Comparison of ENCODE assay signal across 11 cellular contexts in the genomic region with DNA sequence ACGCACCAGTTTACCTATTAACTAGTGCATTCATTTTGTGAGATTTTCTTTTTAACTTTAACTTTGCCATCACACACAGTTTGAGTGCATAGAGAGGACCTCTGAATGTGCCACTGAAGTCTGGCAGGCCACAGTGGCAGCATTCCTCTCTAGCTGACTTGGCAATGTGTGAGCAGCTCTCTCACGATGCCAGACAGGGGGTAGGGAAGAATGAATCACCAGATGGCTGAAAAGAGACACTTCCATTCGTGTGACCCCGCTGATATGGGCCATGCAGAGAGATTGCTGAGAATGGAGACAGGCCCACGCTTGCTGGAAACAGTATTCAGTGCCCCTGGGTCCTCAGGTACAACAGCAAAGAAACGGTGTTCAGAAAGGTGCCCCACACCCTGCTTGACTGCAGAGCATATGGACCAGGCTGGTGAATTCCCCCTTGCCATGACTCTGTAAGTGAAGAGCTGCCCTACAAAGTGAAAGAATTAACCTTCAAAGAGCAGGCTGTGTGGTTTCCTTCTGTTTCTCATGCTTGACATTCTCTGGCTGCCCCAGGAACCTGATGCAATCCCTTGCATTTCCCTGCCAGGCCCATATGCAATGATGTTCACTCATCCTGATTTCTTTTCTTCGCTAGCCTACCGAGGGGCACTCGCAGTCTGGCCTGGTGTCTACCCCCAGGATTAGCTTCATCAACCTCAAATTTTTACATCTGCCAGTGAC.
A peak's percentile ranks its signal among the peaks of the same experiment; 100 is the strongest.
DNase-seq lines count a peak whose midpoint lies in the region; ATAC-seq, FAIRE-seq and TF ChIP-seq lines count a peak whose summit lies in the region.
"Had no signal": no experiment of that assay in that cellular context is flagged by ENCODE, and none has a peak within 500 bp of the region (broad histone marks: within the 10 kb centered on the region; RNA-seq: fewer than 3 reads in every experiment).

No MANE protein-coding gene starts in this region.

- TF ChIP-seq CTCF in brain (conservative IDR thresholded peaks at IDR 0.05), result no peak

- in situ Hi-C loops in HAP-1 (cut with MboI; ENCODE audit: low sequenced_read_pairs), result no loop called here

- peak overlapping the region; percentile 40 to 77 (median 60) for H3K27ac Mint-ChIP-seq in brain
- H3K27ac Mint-ChIP-seq: IgD-negative memory B cell had no signal

- no peak overlapping the region for H3K4me3 Mint-ChIP-seq in brain
- H3K4me3 Mint-ChIP-seq: IgD-negative memory B cell had no signal

- no peaks in the 10 kb centered on the region for H3K4me1 Mint-ChIP-seq in brain
- H3K4me1 Mint-ChIP-seq: IgD-negative memory B cell had no signal

- peak; percentile 96 to 97 for ATAC-seq in right cardiac atrium

- no peak for TF ChIP-seq POLR2A in GM12891 (IDR thresholded peaks at IDR 0.05; ENCODE audit: low read depth, low read length)

- no peaks in the 10 kb centered on the region for H3K27me3 Mint-ChIP-seq in brain

- H3K4me1 ChIP-seq in ACC112 (ENCODE audit: control insufficient read depth, insufficient read depth, low read length, unreplicated experiment), result peaks cover 8% of the 10 kb centered on the region
- H3K4me1 ChIP-seq in right cardiac atrium (ENCODE audit: control insufficient read depth, insufficient read depth, low read length), result no peaks in the 10 kb centered on the region
- H3K4me1 ChIP-seq in HAP-1, result no peaks in the 10 kb centered on the region

- no peak for FAIRE-seq in GM12891 (lab: Jason Lieb, UNC)

- H3K4me3 ChIP-seq in ACC112 (ENCODE audit: low read depth, low read length), result no peak overlapping the region
- no peak overlapping the region for H3K4me3 ChIP-seq in right cardiac atrium (ENCODE audit: low read length)
- no peak overlapping the region for H3K4me3 ChIP-seq in HAP-1
- H3K4me3 ChIP-seq: BLaER1, ovary had no signal

- no peaks in the 10 kb centered on the region for H3K9me3 ChIP-seq in right cardiac atrium (ENCODE audit: control insufficient read depth, low read length)
- H3K9me3 ChIP-seq in HAP-1, result no peaks in the 10 kb centered on the region; the same call in 1 of the 2 replicates
- H3K9me3 ChIP-seq: BLaER1, ovary had no signal

- peaks cover 3% of the 10 kb centered on the region; the same call in 1 of the 2 replicates for H3K36me3 ChIP-seq in ACC112 (ENCODE audit: insufficient read depth, low read length)
- no peaks in the 10 kb centered on the region for H3K36me3 ChIP-seq in HAP-1 (replicated peaks)
- H3K36me3 ChIP-seq: BLaER1, ovary had no signal

- H3K9me3 Mint-ChIP-seq in brain, result peaks cover 11 to 33% (median 18%) of the 10 kb centered on the region in 5 experiments

- 0 out of 2 replicates have a peak, but pooled peaks cover 4% of the 10 kb centered on the region for H3K27me3 ChIP-seq in ACC112 (ENCODE audit: insufficient read depth, low read length)
- H3K27me3 ChIP-seq in right cardiac atrium (ENCODE audit: control insufficient read depth, insufficient read depth), result no peaks in the 10 kb centered on the region
- H3K27me3 ChIP-seq in HAP-1 (ENCODE audit: low read depth), result no peaks in the 10 kb centered on the region
- H3K27me3 ChIP-seq: BLaER1, ovary had no signal

- 69% methylated on average over 9 of the region's 9 CpGs for WGBS in right cardiac atrium

- DNase-seq in HS-27A (ENCODE audit: low read depth) (peak; percentile 89), right cardiac atrium (peak; percentile 39 to 76 (median 65)), middle frontal gyrus (ENCODE audit: extremely low spot score, low spot score) (no peak), HAP-1 (ENCODE audit: low spot score in 2 of 2) (no peak), GM12891 (ENCODE audit: insufficient read length, low spot score) (no peak), NCI-H1417 treated with DMSO at 0.1 percent for 48 hours (lab: John Stamatoyannopoulos, UW) (no peak)
- DNase-seq: ovary had no signal

- no peak overlapping the region for H2AFZ ChIP-seq in ACC112 (ENCODE audit: low read length, unreplicated experiment)

- H3K27ac ChIP-seq in ACC112 (ENCODE audit: low read depth, low read length) (peak overlapping the region; percentile 83), right cardiac atrium (ENCODE audit: low read length) (peak overlapping the region; percentile 49)
- H3K27ac ChIP-seq: BLaER1, ovary had no signal

- no peaks in the 10 kb centered on the region for H3K79me2 ChIP-seq in ACC112 (ENCODE audit: control insufficient read depth, insufficient read depth, low read length, unreplicated experiment)

- intact Hi-C loops in right cardiac atrium (cut with DNase I), result no loop called here

- no peaks in the 10 kb centered on the region for H3K36me3 Mint-ChIP-seq in brain
- H3K36me3 Mint-ChIP-seq: IgD-negative memory B cell had no signal

TF ChIP-seq in GM12891, 5 proteins besides CTCF, POLR2A, EP300 and RAD21:
- TF ChIP-seq POU2F2 (IDR thresholded peaks at IDR 0.05; ENCODE audit: low read depth, low read length) (no peak), POLR2AphosphoS5 (IDR thresholded peaks at IDR 0.05; ENCODE audit: low read depth, low read length) (no peak), SPI1 (IDR thresholded peaks at IDR 0.05; ENCODE audit: low read depth, low read length) (no peak), PAX5 (IDR thresholded peaks at IDR 0.05; ENCODE audit: insufficient read depth, low read length, severe bottlenecking) (no peak), TAF1 (IDR thresholded peaks at IDR 0.05; ENCODE audit: low read depth, low read length) (no peak)

Comparison
In these comparisons a context has a peak if more than half of its experiments do, and no peak if none do; other contexts are left out.
1. DNase-seq: peak in HS-27A (single experiment) and right cardiac atrium (3 of 3); none in middle frontal gyrus (single experiment), HAP-1 (0 of 2), GM12891 (single experiment) and NCI-H1417 treated with DMSO at 0.1 percent for 48 hours (single experiment).